ENCODE assay signal across 8 cellular contexts in the genomic region with DNA sequence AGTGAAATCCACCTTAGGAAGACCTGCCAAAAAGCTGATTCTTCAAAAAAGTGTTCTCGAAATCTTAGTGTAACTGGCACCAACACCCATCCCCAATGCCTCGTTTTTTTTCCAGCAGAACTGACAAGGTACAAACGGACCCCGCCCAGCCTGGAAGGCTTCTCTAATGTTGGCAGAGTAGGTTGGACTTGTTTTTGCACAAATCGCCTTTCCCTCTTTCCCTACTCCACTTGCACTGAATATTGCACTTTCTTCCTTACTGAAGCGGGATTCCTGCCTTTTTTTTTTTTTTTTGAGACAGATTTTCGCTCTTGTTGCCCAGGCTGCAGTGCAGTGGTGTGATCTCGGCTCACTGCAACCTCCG. TPM values are rescaled to one million over a fixed set of nuclear protein-coding genes. Genes with fewer than 3 reads are reported as not detected.
DNase-seq lines count a peak whose midpoint lies in the region; ATAC-seq, FAIRE-seq and TF ChIP-seq lines count a peak whose summit lies in the region.

No MANE protein-coding gene starts in this region.

- peaks cover 0 to 2% of the 10 kb centered on the region in 2 experiments; a peak in 2 of 4 replicates for H3K36me3 ChIP-seq in GM12878 (ENCODE audit: control insufficient read depth in 2 of 2, insufficient read depth in 2 of 2, low read length in 1 of 2)

- H3K9ac ChIP-seq in GM12878 (ENCODE audit: control insufficient read depth, insufficient read depth, low read length): peak overlapping the region; percentile 96

- no peak for FAIRE-seq in GM12878 (lab: Jason Lieb, UNC)

- peak overlapping the region; percentile 99 for H3K4me3 Mint-ChIP-seq in activated CD4-positive, alpha-beta T cell treated with anti-CD3 and anti-CD28 coated beads, Interleukin-2, amount 10 ng/mL, durations not matched to agents 7 days and 5 days

- no peaks in the 10 kb centered on the region for H4K20me1 ChIP-seq in GM12878 (ENCODE audit: control insufficient read depth, insufficient read depth)

- no peaks in the 10 kb centered on the region for H3K27me3 Mint-ChIP-seq in activated CD4-positive, alpha-beta T cell treated with anti-CD3 and anti-CD28 coated beads, Interleukin-2, amount 10 ng/mL, durations not matched to agents 7 days and 5 days

- in situ Hi-C loops in GM12878 (cut with MboI): no loop called here

- ATAC-seq in GM12878: peak; percentile 12

- no peaks in the 10 kb centered on the region for H3K9me3 Mint-ChIP-seq in activated CD4-positive, alpha-beta T cell treated with anti-CD3 and anti-CD28 coated beads, Interleukin-2, amount 10 ng/mL, durations not matched to agents 7 days and 5 days

- H3K27me3 ChIP-seq in GM12878 (replicated peaks in 1 of 2; ENCODE audit: control insufficient read depth in 2 of 2, insufficient read depth in 2 of 2, low read length in 1 of 2): no peaks in the 10 kb centered on the region

- H3K27ac ChIP-seq in GM12878 (ENCODE audit: control insufficient read depth, insufficient read depth): peak overlapping the region; percentile 94
- H3K27ac ChIP-seq in skin epidermis: peak overlapping the region; percentile 60 to 99 (median 95)

- no peak for TF ChIP-seq EP300 in GM12878 (IDR thresholded peaks at IDR 0.05; ENCODE audit: borderline replicate concordance in 1 of 2, control insufficient read depth in 1 of 2, low read depth in 2 of 2, low read length in 2 of 2)

- POLR2A ChIA-PET in activated CD4-positive, alpha-beta T cell treated with anti-CD3 and anti-CD28 coated beads, Interleukin-2, amount 10 ng/mL, durations not matched to agents 7 days and 5 days (lab: Charles Lee): interaction anchor here (1.1 to 1.7 kb wide), 2 partner anchors 32 to 34 kb away, joined by 4 to 6 read pairs; partner anchors contain the start of gene TMEM39A
- POLR2A ChIA-PET in GM12878 (lab: Charles Lee): interaction anchor here (0.6 to 5.8 kb wide), 19 partner anchors 9 to 321 kb away, joined by 3 to 57 read pairs (median 4); partner anchors contain the start of genes CD80, POGLUT1 and TMEM39A

- WGBS in GM12878 (ENCODE audit: insufficient coverage, insufficient replicate concordance, low lambda C conversion rate, missing lambda C conversion rate): 0% methylated on average over 7 of the region's 9 CpGs

- DNase-seq in activated CD4-positive, alpha-beta T cell treated with anti-CD3 and anti-CD28 coated beads, Interleukin-2, amount 10 ng/mL, durations not matched to agents 7 days and 5 days: peak; percentile 10
- DNase-seq in activated CD4-positive, alpha-beta T cell treated with anti-CD3 and anti-CD28 coated beads, Interleukin-2, amount 50 U/mL, for 4 hours: no peak
- DNase-seq in LNCaP clone FGC (ENCODE audit: low read depth) (peak; percentile 27), GM12878 (ENCODE audit: low read depth, low spot score) (no peak), iPS-NIHi11 (ENCODE audit: low spot score) (peak; percentile 16), GM19240 (ENCODE audit: insufficient read length, low spot score) (no peak), mesenteric fat pad (ENCODE audit: low spot score) (no peak)

- peak overlapping the region; percentile 95 for H3K4me3 ChIP-seq in LNCaP clone FGC (ENCODE audit: low read depth, low read length)
- peak overlapping the region; percentile 75 for H3K4me3 ChIP-seq in GM12878
- H3K4me3 ChIP-seq in skin epidermis: peak overlapping the region; percentile 57 to 86 (median 76)

- H2AFZ ChIP-seq in GM12878 (ENCODE audit: control insufficient read depth, low read depth, low read length): peak overlapping the region; percentile 67

- intact Hi-C loops in GM12878 (cut with micrococcal nuclease; ENCODE audit: unreplicated experiment): loop anchor here (2.0 kb wide), 2 partner anchors 29 to 61 kb away; partner anchors contain the start of genes CD80 and POGLUT1

- TSS peak; percentile 98 for BruUV-seq in GM12878 (replicated peaks; lab: Mats Ljungman, UMichigan)

- H3K4me2 ChIP-seq in GM12878 (ENCODE audit: control insufficient read depth, insufficient read depth): peak overlapping the region; percentile 44

- RAD21 ChIA-PET in GM12878 (lab: Charles Lee; ENCODE audit: unreplicated experiment): interaction anchor here (1.0 to 4.7 kb wide), 10 partner anchors 29 to 223 kb away, joined by 3 to 51 read pairs (median 6); partner anchors contain the start of genes POGLUT1 and TMEM39A

- SMC1A ChIA-PET in GM12878 (lab: Charles Lee; ENCODE audit: uncharacterized antibody, unreplicated experiment): interaction anchor here (0.9 to 3.7 kb wide), 13 partner anchors 15 to 183 kb away, joined by 3 to 21 read pairs (median 4); partner anchors contain the start of genes COX17 and TMEM39A

- H3K79me2 ChIP-seq in GM12878 (ENCODE audit: control insufficient read depth, insufficient read depth, low read length): peaks cover 44% of the 10 kb centered on the region

- H3K4me1 ChIP-seq in GM12878 (ENCODE audit: control insufficient read depth, insufficient read depth, low read length): no peaks in the 10 kb centered on the region

- CTCF ChIA-PET in activated CD4-positive, alpha-beta T cell treated with anti-CD3 and anti-CD28 coated beads, Interleukin-2, amount 10 ng/mL, durations not matched to agents 7 days and 5 days (lab: Charles Lee): interaction anchor here (0.8 to 3.7 kb wide), 5 partner anchors 8 to 183 kb away, joined by 3 to 11 read pairs (median 4); partner anchors contain the start of gene TMEM39A
- CTCF ChIA-PET in GM12878 (lab: Yijun Ruan, JAX): interaction anchor here (1.1 to 4.9 kb wide), 4 partner anchors 11 to 184 kb away, joined by 3 to 27 read pairs (median 8); no protein-coding TSS in a partner anchor

- TF ChIP-seq RAD21 in GM12878 (IDR thresholded peaks at IDR 0.05; ENCODE audit: insufficient read depth, low read depth, low read length): no peak

- TF ChIP-seq POLR2A in GM12878 (IDR thresholded peaks at IDR 0.05; ENCODE audit: low read depth, low read length): no peak

- TF ChIP-seq CTCF in LNCaP clone FGC (IDR thresholded peaks at IDR 0.05; ENCODE audit: control insufficient read depth, extremely low read depth, insufficient read depth): no peak
- TF ChIP-seq CTCF in GM12878 (IDR thresholded peaks at IDR 0.05 in 2 of 3, conservative IDR thresholded peaks at IDR 0.05 in 1 of 3; ENCODE audit: control insufficient read depth in 2 of 3, extremely low read depth in 1 of 3, insufficient read depth in 1 of 3, low read depth in 3 of 3, low read length in 3 of 3): no peak

- H3K4me1 Mint-ChIP-seq in activated CD4-positive, alpha-beta T cell treated with anti-CD3 and anti-CD28 coated beads, Interleukin-2, amount 10 ng/mL, durations not matched to agents 7 days and 5 days: peaks cover 36% of the 10 kb centered on the region

- H3K9me3 ChIP-seq in GM12878 (replicated peaks; ENCODE audit: control insufficient read depth, insufficient read depth, low read length): no peaks in the 10 kb centered on the region; the same call in 2 of the 3 replicates

- H3K27ac Mint-ChIP-seq in activated CD4-positive, alpha-beta T cell treated with anti-CD3 and anti-CD28 coated beads, Interleukin-2, amount 10 ng/mL, durations not matched to agents 7 days and 5 days: peak overlapping the region; percentile 99

- peaks cover 19% of the 10 kb centered on the region for H3K36me3 Mint-ChIP-seq in activated CD4-positive, alpha-beta T cell treated with anti-CD3 and anti-CD28 coated beads, Interleukin-2, amount 10 ng/mL, durations not matched to agents 7 days and 5 days (ENCODE audit: low read depth)

RNA-seq across cellular contexts. Expression of gene TIMMDC1, which starts 0.5 kb away (rescaled TPM):
- 10 to 100 TPM; 67.1 to 72.7 TPM for total RNA-seq in activated CD4-positive, alpha-beta T cell treated with anti-CD3 and anti-CD28 coated beads, Interleukin-2, amount 10 ng/mL, durations not matched to agents 7 days and 5 days
- 48.8 and 57.4 TPM in 2 replicates for total RNA-seq in GM12878 (2013; cell fraction: nucleolus; rRNA removed)
- 55.5 and 59.3 TPM in 2 replicates for total RNA-seq in GM12878 (2014; rRNA removed)
- 52.3 and 55.9 TPM in 2 replicates for total RNA-seq in GM12878 (2014; rRNA removed; fragmentation: Illumina TruSeq; extraction: Trizol)
- 76.3 and 79.7 TPM in 2 replicates for total RNA-seq in GM12878 (2021)
- 46.8 TPM for polyA plus RNA-seq in GM12878 (2011; ENCODE audit: low read depth)
- 67.9 and 98.2 TPM in 2 replicates for polyA plus RNA-seq in GM12878 (2011; rRNA removed)
- 43.3 and 50.3 TPM in 2 replicates for polyA plus RNA-seq in GM12878 (2011; cell fraction: cytosol; rRNA removed)
- 31.7 and 36.5 TPM in 2 replicates for polyA plus RNA-seq in GM12878 (2011; cell fraction: nucleus; rRNA removed)
- 32.6 and 37.3 TPM in 2 replicates for polyA plus RNA-seq in GM12878 (2012)
- polyA plus RNA-seq in GM12878 (2014; fragmentation: Illumina TruSeq; extraction: Trizol): 56.7 and 64.3 TPM in 2 replicates
- polyA plus RNA-seq in GM12878 (2014; fragmentation: Nextera tagmentation; extraction: Ambion mirVana): 100 to 1,000 TPM; 136 to 146 TPM
- polyA plus RNA-seq in GM12878 (2014; rRNA removed): 62.5 and 70.8 TPM in 2 replicates
- polyA plus RNA-seq in GM12878 (2016; fragmentation: Nextera tagmentation; extraction: Ambion mirVana): 100 to 1,000 TPM; 138 to 142 TPM
- polyA minus RNA-seq in GM12878 (2011; rRNA and poly(A)+ RNA removed): 28.7 and 39.7 TPM in 2 replicates
- 15.9 and 26.4 TPM in 2 replicates for polyA minus RNA-seq in GM12878 (2011; cell fraction: cytosol; rRNA and poly(A)+ RNA removed)
- 26.7 and 37.4 TPM in 2 replicates for polyA minus RNA-seq in GM12878 (2011; cell fraction: nucleus; rRNA and poly(A)+ RNA removed)
- 107 TPM for total RNA-seq in mesenteric fat pad

RNA-seq across cellular contexts. Expression of gene POGLUT1, which starts 29.0 kb away (rescaled TPM):
- total RNA-seq in activated CD4-positive, alpha-beta T cell treated with anti-CD3 and anti-CD28 coated beads, Interleukin-2, amount 10 ng/mL, durations not matched to agents 7 days and 5 days: 10 to 100 TPM; 25.8 to 29.4 TPM
- total RNA-seq in GM12878 (2013; cell fraction: nucleolus; rRNA removed): 118 and 124 TPM in 2 replicates
- total RNA-seq in GM12878 (2014; rRNA removed) (19.1 and 22.7 TPM in 2 replicates), GM12878 (2014; rRNA removed; fragmentation: Illumina TruSeq; extraction: Trizol) (18.5 and 19.0 TPM in 2 replicates), GM12878 (2021) (20.3 and 27.1 TPM in 2 replicates), mesenteric fat pad (19.1 TPM)
- 9.3 TPM for polyA plus RNA-seq in GM12878 (2011; ENCODE audit: low read depth)
- polyA plus RNA-seq in GM12878 (2011; rRNA removed) (38.3 and 53.7 TPM in 2 replicates), GM12878 (2014; fragmentation: Illumina TruSeq; extraction: Trizol) (19.8 and 22.5 TPM in 2 replicates), GM12878 (2014; fragmentation: Nextera tagmentation; extraction: Ambion mirVana) (10 to 100 TPM; 18.3 to 37.9 TPM), GM12878 (2014; rRNA removed) (13.3 and 16.4 TPM in 2 replicates), GM12878 (2016; fragmentation: Nextera tagmentation; extraction: Ambion mirVana) (10 to 100 TPM; 25.7 to 29.3 TPM)
- 13.7 and 16.3 TPM in 2 replicates for polyA plus RNA-seq in GM12878 (2011; cell fraction: cytosol; rRNA removed)
- 38.2 and 38.9 TPM in 2 replicates for polyA plus RNA-seq in GM12878 (2011; cell fraction: nucleus; rRNA removed)
- 13.3 and 15.9 TPM in 2 replicates for polyA plus RNA-seq in GM12878 (2012)
- 27.0 and 39.1 TPM in 2 replicates for polyA minus RNA-seq in GM12878 (2011; rRNA and poly(A)+ RNA removed)
- polyA minus RNA-seq in GM12878 (2011; cell fraction: cytosol; rRNA and poly(A)+ RNA removed): 11.4 and 12.6 TPM in 2 replicates
- 21.5 and 37.2 TPM in 2 replicates for polyA minus RNA-seq in GM12878 (2011; cell fraction: nucleus; rRNA and poly(A)+ RNA removed)

RNA-seq across cellular contexts. Expression of gene TMEM39A, which starts 34.4 kb away (rescaled TPM):
- 10 to 100 TPM; 24.6 to 32.5 TPM for total RNA-seq in activated CD4-positive, alpha-beta T cell treated with anti-CD3 and anti-CD28 coated beads, Interleukin-2, amount 10 ng/mL, durations not matched to agents 7 days and 5 days
- total RNA-seq in GM12878 (2013; cell fraction: nucleolus; rRNA removed): 197 and 208 TPM in 2 replicates
- 32.2 and 38.5 TPM in 2 replicates for total RNA-seq in GM12878 (2014; rRNA removed)
- 20.7 and 23.3 TPM in 2 replicates for total RNA-seq in GM12878 (2014; rRNA removed; fragmentation: Illumina TruSeq; extraction: Trizol)
- 35.8 and 39.0 TPM in 2 replicates for total RNA-seq in GM12878 (2021)
- 14.8 TPM for polyA plus RNA-seq in GM12878 (2011; ENCODE audit: low read depth)
- polyA plus RNA-seq in GM12878 (2011; rRNA removed): 43.2 and 44.7 TPM in 2 replicates
- polyA plus RNA-seq in GM12878 (2011; cell fraction: cytosol; rRNA removed): 25.6 and 26.8 TPM in 2 replicates
- 59.1 and 86.2 TPM in 2 replicates for polyA plus RNA-seq in GM12878 (2011; cell fraction: nucleus; rRNA removed)
- polyA plus RNA-seq in GM12878 (2012): 24.8 and 26.8 TPM in 2 replicates
- polyA plus RNA-seq in GM12878 (2014; fragmentation: Illumina TruSeq; extraction: Trizol): 19.8 and 21.7 TPM in 2 replicates
- polyA plus RNA-seq in GM12878 (2014; fragmentation: Nextera tagmentation; extraction: Ambion mirVana): 10 to 100 TPM; 10.8 to 21.2 TPM
- polyA plus RNA-seq in GM12878 (2014; rRNA removed): 27.0 and 28.0 TPM in 2 replicates
- 10 to 100 TPM; 40.4 to 41.6 TPM for polyA plus RNA-seq in GM12878 (2016; fragmentation: Nextera tagmentation; extraction: Ambion mirVana)
- polyA minus RNA-seq in GM12878 (2011; rRNA and poly(A)+ RNA removed): 83.7 and 91.1 TPM in 2 replicates
- polyA minus RNA-seq in GM12878 (2011; cell fraction: cytosol; rRNA and poly(A)+ RNA removed): 7.7 and 11.2 TPM in 2 replicates
- polyA minus RNA-seq in GM12878 (2011; cell fraction: nucleus; rRNA and poly(A)+ RNA removed): 53.1 and 60.4 TPM in 2 replicates
- total RNA-seq in mesenteric fat pad: 61.9 TPM

Comparison
In these comparisons a context has a peak if more than half of its experiments do, and no peak if none do; other contexts are left out.
1. DNase-seq: peak in activated CD4-positive, alpha-beta T cell treated with anti-CD3 and anti-CD28 coated beads, Interleukin-2, amount 10 ng/mL, durations not matched to agents 7 days and 5 days (single experiment), LNCaP clone FGC (single experiment) and iPS-NIHi11 (single experiment); none in activated CD4-positive, alpha-beta T cell treated with anti-CD3 and anti-CD28 coated beads, Interleukin-2, amount 50 U/mL, for 4 hours (0 of 2), GM12878 (single experiment), GM19240 (single experiment) and mesenteric fat pad (single experiment).
2. Peak in every context shown above with its lines, with median percentiles within 50 percentile points of each other: H3K4me3 ChIP-seq.